1 cellular context compared by ENCODE assay signal in genomic region chr22:39072581-39072981, GRCh38.
TF ChIP-seq lines count a peak whose summit lies in the region.

No MANE protein-coding gene starts in this region.

TF ChIP-seq in GM12878, 131 proteins besides CTCF, POLR2A, EP300 and RAD21:
- TF ChIP-seq BHLHE40 (IDR thresholded peaks at IDR 0.05; ENCODE audit: borderline replicate concordance in 1 of 2, low read depth in 2 of 2, low read length in 1 of 2) (peak; percentile 58 to 66; a peak in 3 of 4 replicates), EED (IDR thresholded peaks at IDR 0.05; ENCODE audit: low read depth) (peak; percentile 65), SPI1 (IDR thresholded peaks at IDR 0.05; ENCODE audit: borderline replicate concordance, insufficient read depth, low read depth, low read length) (peak; percentile 82), MEF2B (IDR thresholded peaks at IDR 0.05; ENCODE audit: partially characterized antibody, poor library complexity, severe bottlenecking) (peak; percentile 68), IRF4 (IDR thresholded peaks at IDR 0.05; ENCODE audit: low read depth, low read length) (0 out of 2 replicates have a peak, but pooled peaks have one; percentile 6)
